8 cellular contexts compared by ENCODE assay signal in genomic region chrX:116204947-116205346, GRCh38. TPM values are rescaled to one million over a fixed set of nuclear protein-coding genes. Genes with fewer than 3 reads are reported as not detected.
DNase-seq lines count a peak whose midpoint lies in the region; ATAC-seq and TF ChIP-seq lines count a peak whose summit lies in the region.

No MANE protein-coding gene starts in this region.

- no peak overlapping the region for H3K27ac Mint-ChIP-seq in activated CD4-positive, alpha-beta T cell treated with anti-CD3 and anti-CD28 coated beads, Interleukin-2, amount 10 ng/mL, durations not matched to agents 7 days and 5 days

- H3K27me3 ChIP-seq in esophagus squamous epithelium (no peaks in the 10 kb centered on the region), sigmoid colon (no peaks in the 10 kb centered on the region)

- no peak for TF ChIP-seq EP300 in sigmoid colon (IDR thresholded peaks at IDR 0.05)

- POLR2A ChIA-PET in activated CD4-positive, alpha-beta T cell treated with anti-CD3 and anti-CD28 coated beads, Interleukin-2, amount 10 ng/mL, durations not matched to agents 7 days and 5 days (lab: Charles Lee), result no interaction called here

- DNase-seq in A172 (ENCODE audit: low spot score), result peak; percentile 0
- DNase-seq in NCI-H345 (lab: John Stamatoyannopoulos, UW), result peak; percentile 10
- no peak for DNase-seq in esophagus squamous epithelium (lab: John Stamatoyannopoulos, UW)
- no peak for DNase-seq in sigmoid colon
- DNase-seq in activated CD4-positive, alpha-beta T cell treated with anti-CD3 and anti-CD28 coated beads, Interleukin-2, amount 10 ng/mL, durations not matched to agents 7 days and 5 days, result no peak

- H3K4me3 ChIP-seq in GM12875 (ENCODE audit: low read depth, low read length) (no peak overlapping the region), esophagus squamous epithelium (no peak overlapping the region), sigmoid colon (no peak overlapping the region)

- 2 to 5% methylated on average over 3 of the region's 3 CpGs for WGBS in esophagus squamous epithelium, 2 donors
- 2 to 5% methylated on average over 3 of the region's 3 CpGs for WGBS in sigmoid colon, 2 donors

- CTCF ChIA-PET in activated CD4-positive, alpha-beta T cell treated with anti-CD3 and anti-CD28 coated beads, Interleukin-2, amount 10 ng/mL, durations not matched to agents 7 days and 5 days (lab: Charles Lee), result no interaction called here

- no peaks in the 10 kb centered on the region for H3K4me1 Mint-ChIP-seq in activated CD4-positive, alpha-beta T cell treated with anti-CD3 and anti-CD28 coated beads, Interleukin-2, amount 10 ng/mL, durations not matched to agents 7 days and 5 days

- no peak for ATAC-seq in HG03521 (IDR thresholded peaks at IDR 0.05; ENCODE audit: unreplicated experiment)
- ATAC-seq in GM18907 (IDR thresholded peaks at IDR 0.05; ENCODE audit: unreplicated experiment), result no peak

- no peaks in the 10 kb centered on the region for H3K9me3 Mint-ChIP-seq in activated CD4-positive, alpha-beta T cell treated with anti-CD3 and anti-CD28 coated beads, Interleukin-2, amount 10 ng/mL, durations not matched to agents 7 days and 5 days

- no peaks in the 10 kb centered on the region for H3K36me3 Mint-ChIP-seq in activated CD4-positive, alpha-beta T cell treated with anti-CD3 and anti-CD28 coated beads, Interleukin-2, amount 10 ng/mL, durations not matched to agents 7 days and 5 days (ENCODE audit: low read depth)

- H3K27ac ChIP-seq in esophagus squamous epithelium (no peak overlapping the region), sigmoid colon (no peak overlapping the region)

- H3K4me1 ChIP-seq in esophagus squamous epithelium, result no peaks in the 10 kb centered on the region
- no peaks in the 10 kb centered on the region for H3K4me1 ChIP-seq in sigmoid colon

- no peak overlapping the region for H3K4me3 Mint-ChIP-seq in activated CD4-positive, alpha-beta T cell treated with anti-CD3 and anti-CD28 coated beads, Interleukin-2, amount 10 ng/mL, durations not matched to agents 7 days and 5 days

- intact Hi-C loops in esophagus squamous epithelium (cut with DNase I) (no loop called here), sigmoid colon (cut with DNase I) (no loop called here)

- H3K36me3 ChIP-seq in esophagus squamous epithelium (no peaks in the 10 kb centered on the region), sigmoid colon (no peaks in the 10 kb centered on the region)

- peak; percentile 51; the same call in 1 of the 2 replicates for TF ChIP-seq CTCF in GM12875 (IDR thresholded peaks at IDR 0.05; ENCODE audit: borderline replicate concordance, insufficient read depth, low read depth, low read length)
- TF ChIP-seq CTCF in esophagus squamous epithelium (IDR thresholded peaks at IDR 0.05), result peak in 5 of 6 experiments; percentile 52 to 65 (median 63)
- peak in 3 of 4 experiments; percentile 21 to 34 (median 34) for TF ChIP-seq CTCF in sigmoid colon (IDR thresholded peaks at IDR 0.05)

- no peaks in the 10 kb centered on the region for H3K27me3 Mint-ChIP-seq in activated CD4-positive, alpha-beta T cell treated with anti-CD3 and anti-CD28 coated beads, Interleukin-2, amount 10 ng/mL, durations not matched to agents 7 days and 5 days

- H3K9me3 ChIP-seq in esophagus squamous epithelium, result no peaks in the 10 kb centered on the region
- H3K9me3 ChIP-seq in sigmoid colon, result no peaks in the 10 kb centered on the region

- no peak for TF ChIP-seq POLR2A in esophagus squamous epithelium (IDR thresholded peaks at IDR 0.05)
- TF ChIP-seq POLR2A in sigmoid colon (IDR thresholded peaks at IDR 0.05), result no peak

RNA-seq across cellular contexts. Expression of gene AGTR2, which starts 34.4 kb away (rescaled TPM):
- total RNA-seq in A172 (2014; rRNA removed; shearing (Covaris generic)), result not detected in 2 replicates
- total RNA-seq in esophagus squamous epithelium (not detected), sigmoid colon (under 1 TPM in 2 of 4 donors, not detected in 2; under 0.01 to 0.28 TPM)
- polyA plus RNA-seq in sigmoid colon, result not detected
- total RNA-seq in activated CD4-positive, alpha-beta T cell treated with anti-CD3 and anti-CD28 coated beads, Interleukin-2, amount 10 ng/mL, durations not matched to agents 7 days and 5 days, result not detected

Comparison
In these comparisons a context has a peak if more than half of its experiments do, and no peak if none do; other contexts are left out.
1. DNase-seq: peak in A172 (single experiment) and NCI-H345 (single experiment); none in esophagus squamous epithelium (single experiment), sigmoid colon (single experiment) and activated CD4-positive, alpha-beta T cell treated with anti-CD3 and anti-CD28 coated beads, Interleukin-2, amount 10 ng/mL, durations not matched to agents 7 days and 5 days (single experiment).
2. Peak in every context shown above with its lines, with median percentiles within 50 percentile points of each other: CTCF ChIP-seq.